9 cellular contexts compared by ENCODE assay signal in genomic region chr17:75352079-75352569, GRCh38. TPM values are rescaled to one million over a fixed set of nuclear protein-coding genes. Genes with fewer than 3 reads are reported as not detected.
DNase-seq lines count a peak whose midpoint lies in the region; TF ChIP-seq lines count a peak whose summit lies in the region.
"Had no signal": no experiment of that assay in that cellular context is flagged by ENCODE, and none has a peak within 500 bp of the region (broad histone marks: within the 10 kb centered on the region; RNA-seq: fewer than 3 reads in every experiment).

No MANE protein-coding gene starts in this region.

- no peaks in the 10 kb centered on the region for H3K9me3 Mint-ChIP-seq in activated naive CD4-positive, alpha-beta T cell treated with anti-CD3 and anti-CD28 coated beads, Interleukin-2, amount 50 U/mL, for 24 hours
- H3K9me3 Mint-ChIP-seq in type B pancreatic cell: peaks cover 4% of the 10 kb centered on the region

- peaks cover 7% of the 10 kb centered on the region for H3K36me3 Mint-ChIP-seq in activated naive CD4-positive, alpha-beta T cell treated with anti-CD3 and anti-CD28 coated beads, Interleukin-2, amount 50 U/mL, for 24 hours
- H3K36me3 Mint-ChIP-seq in type B pancreatic cell: peaks cover 17% of the 10 kb centered on the region

- H3K4me3 Mint-ChIP-seq in activated naive CD4-positive, alpha-beta T cell treated with anti-CD3 and anti-CD28 coated beads, Interleukin-2, amount 50 U/mL, for 24 hours: peak overlapping the region; percentile 19
- peak overlapping the region; percentile 74 for H3K4me3 Mint-ChIP-seq in type B pancreatic cell

- H3K27me3 Mint-ChIP-seq in activated naive CD4-positive, alpha-beta T cell treated with anti-CD3 and anti-CD28 coated beads, Interleukin-2, amount 50 U/mL, for 24 hours: no peaks in the 10 kb centered on the region
- no peaks in the 10 kb centered on the region for H3K27me3 Mint-ChIP-seq in type B pancreatic cell

- TF ChIP-seq CTCF in type B pancreatic cell (conservative IDR thresholded peaks at IDR 0.05): no peak

- H3K27ac Mint-ChIP-seq in activated naive CD4-positive, alpha-beta T cell treated with anti-CD3 and anti-CD28 coated beads, Interleukin-2, amount 50 U/mL, for 24 hours: peak overlapping the region; percentile 55
- H3K27ac Mint-ChIP-seq in type B pancreatic cell: peak overlapping the region; percentile 90

- DNase-seq in activated naive CD4-positive, alpha-beta T cell treated with anti-CD3 and anti-CD28 coated beads, Interleukin-2, amount 50 U/mL, for 16 hours: no peak
- DNase-seq in SK-N-DZ (ENCODE audit: low spot score) (peak; percentile 66), iPS-NIHi7 (ENCODE audit: extremely low spot score) (peak; percentile 65), type B pancreatic cell (ENCODE audit: extremely low spot score, unreplicated experiment) (no peak), T-helper 1 cell (no peak), NCI-H1930 (lab: John Stamatoyannopoulos, UW) (no peak)
- DNase-seq in effector CD8-positive, alpha-beta T cell (lab: John Stamatoyannopoulos, UW): no peak
- DNase-seq: MG63 had no signal

- peaks cover 75% of the 10 kb centered on the region for H3K4me1 Mint-ChIP-seq in activated naive CD4-positive, alpha-beta T cell treated with anti-CD3 and anti-CD28 coated beads, Interleukin-2, amount 50 U/mL, for 24 hours
- H3K4me1 Mint-ChIP-seq in type B pancreatic cell (ENCODE audit: unreplicated experiment): peaks cover 47% of the 10 kb centered on the region

RNA-seq across cellular contexts. Expression of gene GRB2, which starts 53.4 kb away (rescaled TPM):
- 115 and 116 TPM in 2 replicates for polyA plus RNA-seq in SK-N-DZ (2014; cell fraction: cytosol; rRNA removed)
- 37.0 and 61.0 TPM in 2 replicates for polyA plus RNA-seq in SK-N-DZ (2014; cell fraction: nucleus; rRNA removed)
- 65.3 and 76.0 TPM in 2 replicates for total RNA-seq in type B pancreatic cell (ENCODE audit: low replicate concordance)

Comparison
In these comparisons a context has a peak if more than half of its experiments do, and no peak if none do; other contexts are left out.
1. DNase-seq: peak in SK-N-DZ (single experiment) and iPS-NIHi7 (single experiment); none in activated naive CD4-positive, alpha-beta T cell treated with anti-CD3 and anti-CD28 coated beads, Interleukin-2, amount 50 U/mL, for 16 hours (single experiment), type B pancreatic cell (single experiment), T-helper 1 cell (0 of 5), effector CD8-positive, alpha-beta T cell (single experiment) and NCI-H1930 (0 of 2).